Comparison of ENCODE assay signal across 31 cellular contexts in the genomic region with DNA sequence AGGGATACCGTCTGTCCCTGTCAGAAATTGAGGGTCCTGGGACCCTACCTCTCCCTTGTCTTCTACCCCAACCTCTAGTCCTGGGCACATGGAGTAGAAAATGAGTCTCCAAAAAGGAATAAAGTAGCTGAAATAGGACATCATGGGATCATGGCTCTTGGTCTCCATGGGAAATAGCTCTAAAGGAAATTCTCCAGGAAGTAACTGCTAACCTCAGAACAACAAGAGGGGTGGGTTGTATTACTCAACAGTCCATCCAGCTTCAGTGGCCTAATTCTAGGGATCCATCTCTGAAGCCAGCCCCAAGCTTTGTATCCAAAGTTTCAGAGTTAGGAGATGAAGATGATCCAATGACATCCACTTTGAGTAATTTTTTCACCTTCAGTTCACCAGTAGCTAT.
"Had no signal": no experiment of that assay in that cellular context is flagged by ENCODE, and none has a peak within 500 bp of the region (broad histone marks: within the 10 kb centered on the region; RNA-seq: fewer than 3 reads in every experiment).

No MANE protein-coding gene starts in this region.

- DNase-seq: activated B cell treated with CpG ODN at 0.5 μM for 24 hours; activated CD4-positive, alpha-beta T cell treated with anti-CD3 and anti-CD28 coated beads for 48 hours; activated CD4-positive, alpha-beta T cell treated with anti-CD3 and anti-CD28 coated beads, Interleukin-2, amount 50 U/mL, for 1 hour; activated CD4-positive, alpha-beta T cell treated with anti-CD3 and anti-CD28 coated beads, Interleukin-2, amount 50 U/mL, for 48 hours; activated CD8-positive, alpha-beta memory T cell treated with anti-CD3 and anti-CD28 coated beads, Interleukin-2, amount 10 ng/mL, durations not matched to agents 7 days and 5 days; activated CD8-positive, alpha-beta memory T cell treated with anti-CD3 and anti-CD28 coated beads, Interleukin-2, amount 50 U/mL, for 4 hours; activated CD8-positive, alpha-beta T cell treated with anti-CD3 and anti-CD28 coated beads, Interleukin-2, amount 10 ng/mL, durations not matched to agents 7 days and 5 days; activated effector memory CD4-positive, alpha-beta T cell treated with Interleukin-2 at 50 U/mL for 16 hours; activated gamma-delta T cell treated with Interleukin-2 at 50 U/mL for 16 hours; activated naive CD4-positive, alpha-beta T cell treated with anti-CD3 and anti-CD28 coated beads, Interleukin-2, amount 50 U/mL, for 16 hours; activated naive CD4-positive, alpha-beta T cell treated with Interleukin-2 at 50 U/mL for 16 hours; activated T-cell treated with anti-CD3 and anti-CD28 coated beads for 4 hours; activated T-cell treated with anti-CD3 and anti-CD28 coated beads, Interleukin-2, amount 50 U/mL, for 24 hours; activated T-cell treated with anti-CD3 and anti-CD28 coated beads, Interleukin-2, amount 50 U/mL, for 72 hours; amniotic stem cell; anterior cingulate cortex; brain microvascular endothelial cell; caudate nucleus; cortex of kidney; effector CD8-positive, alpha-beta T cell; erythroblast; foreskin keratinocyte; gastrocnemius medialis; glutamatergic neuron; heart left ventricle; T-helper 1 cell; T-helper 17 cell; T1000; WERI-Rb-1 had no signal

- H3K4me3 ChIP-seq: esophagus muscularis mucosa, gastrocnemius medialis, heart left ventricle had no signal

- H3K36me3 ChIP-seq: brain microvascular endothelial cell, esophagus muscularis mucosa, gastrocnemius medialis, heart left ventricle, WERI-Rb-1 had no signal

- ATAC-seq: activated CD4-positive, CD25-positive, alpha-beta regulatory T cell treated with anti-CD3 and anti-CD28 coated beads, Interleukin-2, amount 50 U/mL, for 24 hours; activated CD8-positive, alpha-beta memory T cell treated with anti-CD3 and anti-CD28 coated beads, Interleukin-2, amount 10 ng/mL, durations not matched to agents 7 days and 5 days; activated CD8-positive, alpha-beta T cell treated with anti-CD3 and anti-CD28 coated beads, Interleukin-2, amount 10 ng/mL, durations not matched to agents 7 days and 5 days; activated T-cell treated with anti-CD3 and anti-CD28 coated beads, Interleukin-2, amount 50 U/mL, for 72 hours; foreskin keratinocyte; gastrocnemius medialis; heart left ventricle; T-helper 17 cell had no signal

- H3K9me3 ChIP-seq: esophagus muscularis mucosa, gastrocnemius medialis, heart left ventricle had no signal

- H3K27me3 ChIP-seq: brain microvascular endothelial cell, esophagus muscularis mucosa, gastrocnemius medialis, heart left ventricle had no signal

- H3K27ac ChIP-seq: brain microvascular endothelial cell, esophagus muscularis mucosa, foreskin keratinocyte, gastrocnemius medialis, heart left ventricle, WERI-Rb-1 had no signal

- H3K4me1 ChIP-seq: foreskin keratinocyte, gastrocnemius medialis had no signal
